In the genomic region with DNA sequence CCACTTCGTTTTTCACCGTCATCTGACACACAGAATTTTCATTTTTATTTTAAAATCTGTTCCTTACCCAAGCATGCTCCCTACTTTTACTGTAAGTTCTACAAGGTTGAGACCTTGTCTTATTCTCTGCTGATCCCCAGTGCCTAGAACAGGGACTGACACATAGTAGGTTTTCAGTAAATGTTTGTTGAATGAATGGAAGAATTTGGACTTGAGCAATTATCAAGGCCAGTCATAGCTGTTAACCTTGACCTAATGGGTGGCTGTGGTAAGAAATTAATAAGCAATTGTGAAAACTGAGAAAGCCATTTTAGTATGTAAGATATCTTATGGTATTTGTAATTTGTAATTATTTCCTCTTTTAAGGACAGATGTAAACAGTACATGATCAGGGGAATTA, we compare ENCODE assay signal across 2 cellular contexts.
TF ChIP-seq lines count a peak whose summit lies in the region.

No MANE protein-coding gene starts in this region.

TF ChIP-seq in HepG2, 621 proteins besides CTCF, POLR2A, EP300 and RAD21:
- TF ChIP-seq ONECUT2 (CRISPR knock-in tag; IDR thresholded peaks at IDR 0.05) (no peak), ZNF3 (CRISPR knock-in tag; IDR thresholded peaks at IDR 0.05) (peak; percentile 58; the same call in 1 of the 2 replicates), ZKSCAN1 (IDR thresholded peaks at IDR 0.05; ENCODE audit: low read length) (peak; percentile 90), MED1 (CRISPR knock-in tag; IDR thresholded peaks at IDR 0.05) (no peak), ZNF282 (IDR thresholded peaks at IDR 0.05; ENCODE audit: partially characterized antibody) (no peak), ZNF33A (CRISPR knock-in tag; IDR thresholded peaks at IDR 0.05; ENCODE audit: borderline replicate concordance) (no peak)

TF ChIP-seq in GM12878, 131 proteins besides CTCF, POLR2A, EP300 and RAD21:
- TF ChIP-seq MTA2 (IDR thresholded peaks at IDR 0.05; ENCODE audit: low read depth) (peak; percentile 38; the same call in 1 of the 2 replicates), BHLHE40 (IDR thresholded peaks at IDR 0.05; ENCODE audit: borderline replicate concordance in 1 of 2, low read depth in 2 of 2, low read length in 1 of 2) (no peak), NR2F1 (conservative IDR thresholded peaks at IDR 0.05) (peak; percentile 62; the same call in 1 of the 2 replicates), SMAD1 (IDR thresholded peaks at IDR 0.05; ENCODE audit: low read depth, partially characterized antibody) (no peak), NFXL1 (IDR thresholded peaks at IDR 0.05; ENCODE audit: borderline replicate concordance) (no peak), DPF2 (IDR thresholded peaks at IDR 0.05) (0 out of 2 replicates have a peak, but pooled peaks have one; percentile 43), FOXM1 (IDR thresholded peaks at IDR 0.05; ENCODE audit: low read depth, low read length) (no peak), POLR2AphosphoS2 (IDR thresholded peaks at IDR 0.05; ENCODE audit: low read depth, low read length) (no peak)
